Comparison of ENCODE assay signal across 27 cellular contexts in genomic region chr1:223046011-223046410, GRCh38.
"Had no signal": no experiment of that assay in that cellular context is flagged by ENCODE, and none has a peak within 500 bp of the region (broad histone marks: within the 10 kb centered on the region; RNA-seq: fewer than 3 reads in every experiment).

No MANE protein-coding gene starts in this region.

- H3K27me3 ChIP-seq: ascending aorta, breast epithelium, cardiac muscle cell, colonic mucosa had no signal

- H3K9me3 ChIP-seq: colonic mucosa had no signal

- H3K36me3 ChIP-seq: ascending aorta, breast epithelium, cardiac muscle cell, colonic mucosa had no signal

- H3K4me3 Mint-ChIP-seq: activated CD4-positive, alpha-beta memory T cell treated with anti-CD3 and anti-CD28 coated beads, Interleukin-2, amount 10 ng/mL, durations not matched to agents 7 days and 5 days; activated CD4-positive, alpha-beta T cell treated with anti-CD3 and anti-CD28 coated beads, Interleukin-2, amount 10 ng/mL, durations not matched to agents 7 days and 5 days; activated naive CD4-positive, alpha-beta T cell treated with anti-CD3 and anti-CD28 coated beads, Interleukin-2, amount 10 ng/mL, durations not matched to agents 7 days and 5 days; activated naive CD8-positive, alpha-beta T cell treated with anti-CD3 and anti-CD28 coated beads, Interleukin-2, amount 10 ng/mL, durations not matched to agents 7 days and 5 days; activated T-cell treated with anti-CD3 and anti-CD28 coated beads, Interleukin-2, amount 50 U/mL, for 24 hours; activated T-cell treated with anti-CD3 and anti-CD28 coated beads, Interleukin-2, amount 50 U/mL, for 72 hours; brain; WTC11 had no signal

- H3K9me3 Mint-ChIP-seq: activated CD4-positive, alpha-beta T cell treated with anti-CD3 and anti-CD28 coated beads, Interleukin-2, amount 10 ng/mL, durations not matched to agents 7 days and 5 days; activated naive CD4-positive, alpha-beta T cell treated with anti-CD3 and anti-CD28 coated beads, Interleukin-2, amount 10 ng/mL, durations not matched to agents 7 days and 5 days had no signal

- H3K4me3 ChIP-seq: ascending aorta, breast epithelium, cardiac muscle cell, colonic mucosa had no signal

- H3K4me1 ChIP-seq: ascending aorta, breast epithelium, colonic mucosa had no signal

- H3K27ac ChIP-seq: ascending aorta, breast epithelium, cardiac muscle cell, colonic mucosa, VCaP had no signal

- H3K27ac Mint-ChIP-seq: activated CD4-positive, alpha-beta memory T cell treated with anti-CD3 and anti-CD28 coated beads, Interleukin-2, amount 10 ng/mL, durations not matched to agents 7 days and 5 days; activated CD4-positive, alpha-beta T cell treated with anti-CD3 and anti-CD28 coated beads, Interleukin-2, amount 10 ng/mL, durations not matched to agents 7 days and 5 days; activated naive CD4-positive, alpha-beta T cell treated with anti-CD3 and anti-CD28 coated beads, Interleukin-2, amount 10 ng/mL, durations not matched to agents 7 days and 5 days; activated naive CD4-positive, alpha-beta T cell treated with anti-CD3 and anti-CD28 coated beads, Interleukin-2, amount 50 U/mL, for 72 hours; activated naive CD8-positive, alpha-beta T cell treated with anti-CD3 and anti-CD28 coated beads, Interleukin-2, amount 10 ng/mL, durations not matched to agents 7 days and 5 days; activated T-cell treated with anti-CD3 and anti-CD28 coated beads, Interleukin-2, amount 50 U/mL, for 24 hours; activated T-cell treated with anti-CD3 and anti-CD28 coated beads, Interleukin-2, amount 50 U/mL, for 72 hours; brain; WTC11 had no signal

- H3K4me1 Mint-ChIP-seq: activated CD4-positive, alpha-beta memory T cell treated with anti-CD3 and anti-CD28 coated beads, Interleukin-2, amount 10 ng/mL, durations not matched to agents 7 days and 5 days; activated CD4-positive, alpha-beta T cell treated with anti-CD3 and anti-CD28 coated beads, Interleukin-2, amount 10 ng/mL, durations not matched to agents 7 days and 5 days; activated naive CD4-positive, alpha-beta T cell treated with anti-CD3 and anti-CD28 coated beads, Interleukin-2, amount 10 ng/mL, durations not matched to agents 7 days and 5 days; brain had no signal

- H3K27me3 Mint-ChIP-seq: activated T-cell treated with anti-CD3 and anti-CD28 coated beads, Interleukin-2, amount 50 U/mL, for 24 hours had no signal

- DNase-seq: activated CD4-positive, alpha-beta memory T cell treated with anti-CD3 and anti-CD28 coated beads, Interleukin-2, amount 10 ng/mL, durations not matched to agents 7 days and 5 days; activated CD4-positive, alpha-beta T cell treated with anti-CD3 and anti-CD28 coated beads for 1 hour; activated CD4-positive, alpha-beta T cell treated with anti-CD3 and anti-CD28 coated beads for 4 hours; activated CD4-positive, alpha-beta T cell treated with anti-CD3 and anti-CD28 coated beads, Interleukin-2, amount 10 ng/mL, durations not matched to agents 7 days and 5 days; activated CD4-positive, alpha-beta T cell treated with anti-CD3 and anti-CD28 coated beads, Interleukin-2, amount 50 U/mL, for 4 hours; activated CD8-positive, alpha-beta memory T cell treated with anti-CD3 and anti-CD28 coated beads, Interleukin-2, amount 50 U/mL, for 48 hours; activated gamma-delta T cell; activated naive CD4-positive, alpha-beta T cell; activated naive CD4-positive, alpha-beta T cell treated with anti-CD3 and anti-CD28 coated beads, Interleukin-2, amount 10 ng/mL, durations not matched to agents 7 days and 5 days; activated naive CD8-positive, alpha-beta T cell treated with anti-CD3 and anti-CD28 coated beads, Interleukin-2, amount 10 ng/mL, durations not matched to agents 7 days and 5 days; activated T-cell treated with anti-CD3 and anti-CD28 coated beads for 4 hours; activated T-cell treated with anti-CD3 and anti-CD28 coated beads, Interleukin-2, amount 50 U/mL, for 24 hours; activated T-cell treated with anti-CD3 and anti-CD28 coated beads, Interleukin-2, amount 50 U/mL, for 72 hours; central memory CD4-positive, alpha-beta T cell; cerebellar nuclear complex; colonic mucosa; effector CD8-positive, alpha-beta T cell; foreskin fibroblast; T-helper 2 cell had no signal

- H3K36me3 Mint-ChIP-seq: activated naive CD4-positive, alpha-beta T cell treated with anti-CD3 and anti-CD28 coated beads, Interleukin-2, amount 10 ng/mL, durations not matched to agents 7 days and 5 days; activated naive CD4-positive, alpha-beta T cell treated with anti-CD3 and anti-CD28 coated beads, Interleukin-2, amount 50 U/mL, for 72 hours; activated naive CD8-positive, alpha-beta T cell treated with anti-CD3 and anti-CD28 coated beads, Interleukin-2, amount 10 ng/mL, durations not matched to agents 7 days and 5 days; brain had no signal

- ATAC-seq: activated naive CD4-positive, alpha-beta T cell treated with anti-CD3 and anti-CD28 coated beads, Interleukin-2, amount 50 U/mL, for 72 hours; activated T-cell treated with anti-CD3 and anti-CD28 coated beads, Interleukin-2, amount 50 U/mL, for 72 hours; esophagus mucosa; WTC11 had no signal
